Comparison of ENCODE assay signal across 1 cellular context in the genomic region with DNA sequence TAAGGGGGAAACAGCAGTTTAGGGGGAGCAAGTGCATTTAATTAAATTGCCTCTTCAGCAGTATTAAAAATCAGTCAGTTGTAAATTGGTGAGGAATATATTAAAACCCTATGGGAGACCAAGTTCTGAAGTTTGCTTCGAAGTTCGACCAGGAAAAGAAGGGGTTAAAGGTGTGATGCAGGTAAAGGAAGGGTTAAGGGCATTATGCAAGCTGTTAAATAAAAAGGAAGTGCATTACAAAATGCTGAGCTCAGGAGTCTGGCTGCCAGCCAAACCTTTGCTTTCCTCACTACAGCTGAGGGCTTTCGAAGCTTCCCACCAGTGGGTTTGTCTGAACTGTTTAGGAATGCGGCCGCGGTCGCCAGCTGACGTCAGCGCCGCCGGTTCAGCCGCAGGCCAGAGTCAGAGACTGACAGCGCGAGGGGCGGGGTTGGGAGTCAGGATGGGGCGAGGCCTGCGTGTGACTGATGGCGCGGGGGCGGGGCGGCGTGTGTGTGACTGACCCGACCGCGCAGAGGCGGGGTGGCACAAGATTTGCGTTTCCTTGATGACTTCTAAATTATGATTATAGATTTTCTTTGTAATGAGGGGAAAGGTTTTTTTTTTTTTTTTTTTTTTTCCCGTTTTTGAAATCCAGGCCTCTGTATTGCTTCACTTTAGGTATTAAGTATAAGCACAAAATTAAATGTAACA.
TF ChIP-seq lines count a peak whose summit lies in the region.

No MANE protein-coding gene starts in this region.

TF ChIP-seq in K562, 482 proteins besides CTCF, POLR2A, EP300 and RAD21 (continued from another document and continues in another):
- TF ChIP-seq, protein P1, sequence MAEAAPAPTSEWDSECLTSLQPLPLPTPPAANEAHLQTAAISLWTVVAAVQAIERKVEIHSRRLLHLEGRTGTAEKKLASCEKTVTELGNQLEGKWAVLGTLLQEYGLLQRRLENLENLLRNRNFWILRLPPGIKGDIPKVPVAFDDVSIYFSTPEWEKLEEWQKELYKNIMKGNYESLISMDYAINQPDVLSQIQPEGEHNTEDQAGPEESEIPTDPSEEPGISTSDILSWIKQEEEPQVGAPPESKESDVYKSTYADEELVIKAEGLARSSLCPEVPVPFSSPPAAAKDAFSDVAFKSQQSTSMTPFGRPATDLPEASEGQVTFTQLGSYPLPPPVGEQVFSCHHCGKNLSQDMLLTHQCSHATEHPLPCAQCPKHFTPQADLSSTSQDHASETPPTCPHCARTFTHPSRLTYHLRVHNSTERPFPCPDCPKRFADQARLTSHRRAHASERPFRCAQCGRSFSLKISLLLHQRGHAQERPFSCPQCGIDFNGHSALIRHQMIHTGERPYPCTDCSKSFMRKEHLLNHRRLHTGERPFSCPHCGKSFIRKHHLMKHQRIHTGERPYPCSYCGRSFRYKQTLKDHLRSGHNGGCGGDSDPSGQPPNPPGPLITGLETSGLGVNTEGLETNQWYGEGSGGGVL (CRISPR knock-in tag; IDR thresholded peaks at IDR 0.05): no peak
- peak; percentile 85 for TF ChIP-seq RNF2 (IDR thresholded peaks at IDR 0.05)
- no peak for TF ChIP-seq ZNF384 (IDR thresholded peaks at IDR 0.05; ENCODE audit: low read depth, low read length)
- no peak for TF ChIP-seq ZNF253 (CRISPR knock-in tag; conservative IDR thresholded peaks at IDR 0.05)
- TF ChIP-seq, protein P2, sequence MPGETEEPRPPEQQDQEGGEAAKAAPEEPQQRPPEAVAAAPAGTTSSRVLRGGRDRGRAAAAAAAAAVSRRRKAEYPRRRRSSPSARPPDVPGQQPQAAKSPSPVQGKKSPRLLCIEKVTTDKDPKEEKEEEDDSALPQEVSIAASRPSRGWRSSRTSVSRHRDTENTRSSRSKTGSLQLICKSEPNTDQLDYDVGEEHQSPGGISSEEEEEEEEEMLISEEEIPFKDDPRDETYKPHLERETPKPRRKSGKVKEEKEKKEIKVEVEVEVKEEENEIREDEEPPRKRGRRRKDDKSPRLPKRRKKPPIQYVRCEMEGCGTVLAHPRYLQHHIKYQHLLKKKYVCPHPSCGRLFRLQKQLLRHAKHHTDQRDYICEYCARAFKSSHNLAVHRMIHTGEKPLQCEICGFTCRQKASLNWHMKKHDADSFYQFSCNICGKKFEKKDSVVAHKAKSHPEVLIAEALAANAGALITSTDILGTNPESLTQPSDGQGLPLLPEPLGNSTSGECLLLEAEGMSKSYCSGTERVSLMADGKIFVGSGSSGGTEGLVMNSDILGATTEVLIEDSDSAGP (CRISPR knock-in tag; IDR thresholded peaks at IDR 0.05): no peak
- peak; percentile 97 to 98 for TF ChIP-seq TEAD1 (CRISPR knock-in tag; IDR thresholded peaks at IDR 0.05)
- TF ChIP-seq ZNF324 (CRISPR knock-in tag; IDR thresholded peaks at IDR 0.05): no peak
- TF ChIP-seq LCOR (CRISPR knock-in tag; IDR thresholded peaks at IDR 0.05): peak; percentile 73; the same call in 1 of the 2 replicates
- TF ChIP-seq, protein P3, sequence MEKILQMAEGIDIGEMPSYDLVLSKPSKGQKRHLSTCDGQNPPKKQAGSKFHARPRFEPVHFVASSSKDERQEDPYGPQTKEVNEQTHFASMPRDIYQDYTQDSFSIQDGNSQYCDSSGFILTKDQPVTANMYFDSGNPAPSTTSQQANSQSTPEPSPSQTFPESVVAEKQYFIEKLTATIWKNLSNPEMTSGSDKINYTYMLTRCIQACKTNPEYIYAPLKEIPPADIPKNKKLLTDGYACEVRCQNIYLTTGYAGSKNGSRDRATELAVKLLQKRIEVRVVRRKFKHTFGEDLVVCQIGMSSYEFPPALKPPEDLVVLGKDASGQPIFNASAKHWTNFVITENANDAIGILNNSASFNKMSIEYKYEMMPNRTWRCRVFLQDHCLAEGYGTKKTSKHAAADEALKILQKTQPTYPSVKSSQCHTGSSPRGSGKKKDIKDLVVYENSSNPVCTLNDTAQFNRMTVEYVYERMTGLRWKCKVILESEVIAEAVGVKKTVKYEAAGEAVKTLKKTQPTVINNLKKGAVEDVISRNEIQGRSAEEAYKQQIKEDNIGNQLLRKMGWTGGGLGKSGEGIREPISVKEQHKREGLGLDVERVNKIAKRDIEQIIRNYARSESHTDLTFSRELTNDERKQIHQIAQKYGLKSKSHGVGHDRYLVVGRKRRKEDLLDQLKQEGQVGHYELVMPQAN (IDR thresholded peaks at IDR 0.05; ENCODE audit: borderline replicate concordance): no peak
- TF ChIP-seq SMARCB1 (IDR thresholded peaks at IDR 0.05; ENCODE audit: insufficient read length, low read depth): no peak
- no peak for TF ChIP-seq ZNF717 (CRISPR knock-in tag; IDR thresholded peaks at IDR 0.05)
- TF ChIP-seq, protein P4, sequence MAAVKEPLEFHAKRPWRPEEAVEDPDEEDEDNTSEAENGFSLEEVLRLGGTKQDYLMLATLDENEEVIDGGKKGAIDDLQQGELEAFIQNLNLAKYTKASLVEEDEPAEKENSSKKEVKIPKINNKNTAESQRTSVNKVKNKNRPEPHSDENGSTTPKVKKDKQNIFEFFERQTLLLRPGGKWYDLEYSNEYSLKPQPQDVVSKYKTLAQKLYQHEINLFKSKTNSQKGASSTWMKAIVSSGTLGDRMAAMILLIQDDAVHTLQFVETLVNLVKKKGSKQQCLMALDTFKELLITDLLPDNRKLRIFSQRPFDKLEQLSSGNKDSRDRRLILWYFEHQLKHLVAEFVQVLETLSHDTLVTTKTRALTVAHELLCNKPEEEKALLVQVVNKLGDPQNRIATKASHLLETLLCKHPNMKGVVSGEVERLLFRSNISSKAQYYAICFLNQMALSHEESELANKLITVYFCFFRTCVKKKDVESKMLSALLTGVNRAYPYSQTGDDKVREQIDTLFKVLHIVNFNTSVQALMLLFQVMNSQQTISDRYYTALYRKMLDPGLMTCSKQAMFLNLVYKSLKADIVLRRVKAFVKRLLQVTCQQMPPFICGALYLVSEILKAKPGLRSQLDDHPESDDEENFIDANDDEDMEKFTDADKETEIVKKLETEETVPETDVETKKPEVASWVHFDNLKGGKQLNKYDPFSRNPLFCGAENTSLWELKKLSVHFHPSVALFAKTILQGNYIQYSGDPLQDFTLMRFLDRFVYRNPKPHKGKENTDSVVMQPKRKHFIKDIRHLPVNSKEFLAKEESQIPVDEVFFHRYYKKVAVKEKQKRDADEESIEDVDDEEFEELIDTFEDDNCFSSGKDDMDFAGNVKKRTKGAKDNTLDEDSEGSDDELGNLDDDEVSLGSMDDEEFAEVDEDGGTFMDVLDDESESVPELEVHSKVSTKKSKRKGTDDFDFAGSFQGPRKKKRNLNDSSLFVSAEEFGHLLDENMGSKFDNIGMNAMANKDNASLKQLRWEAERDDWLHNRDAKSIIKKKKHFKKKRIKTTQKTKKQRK (IDR thresholded peaks at IDR 0.05; ENCODE audit: borderline replicate concordance, low read depth, low read length): no peak
- peak; percentile 96 for TF ChIP-seq SMAD1 (IDR thresholded peaks at IDR 0.05; ENCODE audit: low read depth, low read length, partially characterized antibody)
- TF ChIP-seq U2AF1 (optimal IDR thresholded peaks at IDR 0.05; ENCODE audit: low read depth, low read length): no peak
- TF ChIP-seq JUND (IDR thresholded peaks at IDR 0.05; ENCODE audit: borderline replicate concordance, low read depth, low read length): peak; percentile 94
- peak; percentile 91; the same call in 2 of the 3 replicates for TF ChIP-seq JUND (tag; IDR thresholded peaks at IDR 0.05; ENCODE audit: borderline replicate concordance, low read depth, low read length)
- peak; percentile 91 for TF ChIP-seq GATAD2B (IDR thresholded peaks at IDR 0.05; ENCODE audit: borderline replicate concordance)
- no peak; the same call in 1 of the 2 replicates for TF ChIP-seq HCFC1 (IDR thresholded peaks at IDR 0.05; ENCODE audit: low read depth, low read length)
- no peak for TF ChIP-seq PURB (CRISPR knock-in tag; IDR thresholded peaks at IDR 0.05; ENCODE audit: low read depth)
- no peak for TF ChIP-seq BMI1 (IDR thresholded peaks at IDR 0.05; ENCODE audit: low read length)
- no peak for TF ChIP-seq ILF3 (IDR thresholded peaks at IDR 0.05; ENCODE audit: borderline replicate concordance)
- peak; percentile 78 for TF ChIP-seq ZEB2 (IDR thresholded peaks at IDR 0.05)
- peak; percentile 71; the same call in 1 of the 2 replicates for TF ChIP-seq FOXP1 (CRISPR knock-in tag; IDR thresholded peaks at IDR 0.05)
- TF ChIP-seq, protein P5, sequence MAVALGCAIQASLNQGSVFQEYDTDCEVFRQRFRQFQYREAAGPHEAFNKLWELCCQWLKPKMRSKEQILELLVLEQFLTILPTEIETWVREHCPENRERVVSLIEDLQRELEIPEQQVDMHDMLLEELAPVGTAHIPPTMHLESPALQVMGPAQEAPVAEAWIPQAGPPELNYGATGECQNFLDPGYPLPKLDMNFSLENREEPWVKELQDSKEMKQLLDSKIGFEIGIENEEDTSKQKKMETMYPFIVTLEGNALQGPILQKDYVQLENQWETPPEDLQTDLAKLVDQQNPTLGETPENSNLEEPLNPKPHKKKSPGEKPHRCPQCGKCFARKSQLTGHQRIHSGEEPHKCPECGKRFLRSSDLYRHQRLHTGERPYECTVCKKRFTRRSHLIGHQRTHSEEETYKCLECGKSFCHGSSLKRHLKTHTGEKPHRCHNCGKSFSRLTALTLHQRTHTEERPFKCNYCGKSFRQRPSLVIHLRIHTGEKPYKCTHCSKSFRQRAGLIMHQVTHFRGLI (CRISPR knock-in tag; IDR thresholded peaks at IDR 0.05): no peak
- TF ChIP-seq RBM14 (IDR thresholded peaks at IDR 0.05; ENCODE audit: borderline replicate concordance, insufficient read depth, low read depth, low read length): no peak
- no peak for TF ChIP-seq ZNF583 (CRISPR knock-in tag; IDR thresholded peaks at IDR 0.05)
- peak in 1 of 2 experiments; percentile 64; a peak in 2 of 4 replicates for TF ChIP-seq HDAC1 (IDR thresholded peaks at IDR 0.05)
- no peak for TF ChIP-seq CBFB (CRISPR knock-in tag; IDR thresholded peaks at IDR 0.05)
- peak; percentile 100 for TF ChIP-seq SPI1 (IDR thresholded peaks at IDR 0.05; ENCODE audit: borderline replicate concordance, low read depth, low read length)
- no peak for TF ChIP-seq ZNF121 (CRISPR knock-in tag; conservative IDR thresholded peaks at IDR 0.05)
- no peak for TF ChIP-seq RBM22 (IDR thresholded peaks at IDR 0.05; ENCODE audit: low read depth, low read length, poor library complexity, severe bottlenecking)
- peak; percentile 49; the same call in 1 of the 2 replicates for TF ChIP-seq EP400 (IDR thresholded peaks at IDR 0.05)
- no peak for TF ChIP-seq DDX20 (tag; IDR thresholded peaks at IDR 0.05; ENCODE audit: low read depth)
- no peak for TF ChIP-seq FOXA1 (IDR thresholded peaks at IDR 0.05; ENCODE audit: borderline replicate concordance)
- TF ChIP-seq PRMT5 (CRISPR knock-in tag; IDR thresholded peaks at IDR 0.05): no peak
- no peak for TF ChIP-seq NFXL1 (CRISPR knock-in tag; IDR thresholded peaks at IDR 0.05)
- TF ChIP-seq ZNF696 (CRISPR knock-in tag; conservative IDR thresholded peaks at IDR 0.05): no peak
- TF ChIP-seq, protein P6, sequence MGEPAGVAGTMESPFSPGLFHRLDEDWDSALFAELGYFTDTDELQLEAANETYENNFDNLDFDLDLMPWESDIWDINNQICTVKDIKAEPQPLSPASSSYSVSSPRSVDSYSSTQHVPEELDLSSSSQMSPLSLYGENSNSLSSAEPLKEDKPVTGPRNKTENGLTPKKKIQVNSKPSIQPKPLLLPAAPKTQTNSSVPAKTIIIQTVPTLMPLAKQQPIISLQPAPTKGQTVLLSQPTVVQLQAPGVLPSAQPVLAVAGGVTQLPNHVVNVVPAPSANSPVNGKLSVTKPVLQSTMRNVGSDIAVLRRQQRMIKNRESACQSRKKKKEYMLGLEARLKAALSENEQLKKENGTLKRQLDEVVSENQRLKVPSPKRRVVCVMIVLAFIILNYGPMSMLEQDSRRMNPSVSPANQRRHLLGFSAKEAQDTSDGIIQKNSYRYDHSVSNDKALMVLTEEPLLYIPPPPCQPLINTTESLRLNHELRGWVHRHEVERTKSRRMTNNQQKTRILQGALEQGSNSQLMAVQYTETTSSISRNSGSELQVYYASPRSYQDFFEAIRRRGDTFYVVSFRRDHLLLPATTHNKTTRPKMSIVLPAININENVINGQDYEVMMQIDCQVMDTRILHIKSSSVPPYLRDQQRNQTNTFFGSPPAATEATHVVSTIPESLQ (CRISPR knock-in tag; IDR thresholded peaks at IDR 0.05): no peak
- TF ChIP-seq, protein P7, sequence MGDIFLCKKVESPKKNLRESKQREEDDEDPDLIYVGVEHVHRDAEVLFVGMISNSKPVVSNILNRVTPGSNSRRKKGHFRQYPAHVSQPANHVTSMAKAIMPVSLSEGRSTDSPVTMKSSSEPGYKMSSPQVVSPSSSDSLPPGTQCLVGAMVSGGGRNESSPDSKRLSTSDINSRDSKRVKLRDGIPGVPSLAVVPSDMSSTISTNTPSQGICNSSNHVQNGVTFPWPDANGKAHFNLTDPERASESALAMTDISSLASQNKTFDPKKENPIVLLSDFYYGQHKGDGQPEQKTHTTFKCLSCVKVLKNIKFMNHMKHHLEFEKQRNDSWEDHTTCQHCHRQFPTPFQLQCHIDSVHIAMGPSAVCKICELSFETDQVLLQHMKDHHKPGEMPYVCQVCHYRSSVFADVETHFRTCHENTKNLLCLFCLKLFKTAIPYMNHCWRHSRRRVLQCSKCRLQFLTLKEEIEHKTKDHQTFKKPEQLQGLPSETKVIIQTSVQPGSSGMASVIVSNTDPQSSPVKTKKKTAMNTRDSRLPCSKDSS (IDR thresholded peaks at IDR 0.05; ENCODE audit: low read depth, partially characterized antibody): no peak
- TF ChIP-seq POLR2AphosphoS5 (IDR thresholded peaks at IDR 0.05; ENCODE audit: control insufficient read depth, insufficient read depth, low read depth, low read length): peak; percentile 37; the same call in 1 of the 2 replicates
- TF ChIP-seq, protein P8, sequence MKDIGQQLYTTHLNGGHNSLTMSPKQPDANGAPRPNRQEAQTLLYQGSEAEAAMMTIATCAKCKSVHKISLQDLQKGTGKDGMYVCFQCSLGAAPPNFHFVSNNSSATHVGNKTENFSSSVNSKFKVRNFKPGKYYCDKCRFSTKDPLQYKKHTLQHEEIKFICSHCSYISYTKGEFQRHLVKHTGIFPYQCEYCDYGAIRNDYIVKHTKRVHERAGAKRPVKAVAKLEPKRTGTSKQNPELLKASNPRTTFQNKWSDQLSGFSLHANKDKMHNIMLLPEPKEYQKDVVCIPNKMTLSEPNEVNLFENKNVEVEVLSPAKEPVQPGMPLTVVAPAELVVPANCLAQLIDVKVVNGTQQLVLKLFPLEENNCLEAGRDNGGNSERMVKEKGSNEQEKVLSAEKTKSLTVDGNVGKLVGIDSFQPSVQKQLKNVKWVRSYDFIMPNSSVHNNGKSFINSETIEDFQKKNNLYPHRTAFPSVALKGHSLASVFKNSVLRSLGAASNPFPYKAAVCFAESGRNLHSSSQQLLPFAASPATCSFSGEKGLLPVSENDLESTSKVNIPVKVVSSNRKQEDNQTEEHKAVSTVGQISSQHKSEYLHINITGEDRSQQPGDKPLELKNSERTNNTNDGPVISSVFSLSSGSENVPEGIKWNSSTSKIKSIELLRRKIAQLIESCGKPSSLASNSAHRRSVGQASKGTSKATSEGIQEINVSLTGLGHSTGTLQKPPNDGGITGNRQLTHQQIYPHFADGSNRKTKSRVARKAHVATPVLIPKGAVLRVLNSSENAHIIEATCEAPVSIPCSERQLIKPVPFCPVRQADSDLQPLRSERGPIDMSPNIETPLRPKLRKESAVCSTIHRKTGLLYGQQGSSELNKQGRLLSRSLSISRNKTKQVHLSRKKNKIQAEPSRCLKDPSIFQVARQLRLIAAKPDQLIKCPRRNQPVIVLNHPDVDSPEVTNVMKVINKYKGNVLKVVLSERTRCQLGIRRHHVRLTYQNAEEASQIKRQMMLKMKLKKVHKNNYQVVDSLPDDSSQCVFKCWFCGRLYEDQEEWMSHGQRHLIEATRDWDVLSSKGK (CRISPR knock-in tag; IDR thresholded peaks at IDR 0.05): no peak
- TF ChIP-seq ZSCAN29 (IDR thresholded peaks at IDR 0.05): no peak
- TF ChIP-seq KDM4B (IDR thresholded peaks at IDR 0.05; ENCODE audit: borderline replicate concordance in 2 of 2, low read depth in 1 of 2): no peak
- no peak for TF ChIP-seq MXI1 (IDR thresholded peaks at IDR 0.05; ENCODE audit: low read depth, low read length)
- TF ChIP-seq BRF1 (IDR thresholded peaks at IDR 0.05; ENCODE audit: borderline replicate concordance, extremely low read depth, insufficient read length): no peak
- TF ChIP-seq PML (IDR thresholded peaks at IDR 0.05; ENCODE audit: low read length): no peak
